ENCODE assay signal across 1 cellular context in the genomic region with DNA sequence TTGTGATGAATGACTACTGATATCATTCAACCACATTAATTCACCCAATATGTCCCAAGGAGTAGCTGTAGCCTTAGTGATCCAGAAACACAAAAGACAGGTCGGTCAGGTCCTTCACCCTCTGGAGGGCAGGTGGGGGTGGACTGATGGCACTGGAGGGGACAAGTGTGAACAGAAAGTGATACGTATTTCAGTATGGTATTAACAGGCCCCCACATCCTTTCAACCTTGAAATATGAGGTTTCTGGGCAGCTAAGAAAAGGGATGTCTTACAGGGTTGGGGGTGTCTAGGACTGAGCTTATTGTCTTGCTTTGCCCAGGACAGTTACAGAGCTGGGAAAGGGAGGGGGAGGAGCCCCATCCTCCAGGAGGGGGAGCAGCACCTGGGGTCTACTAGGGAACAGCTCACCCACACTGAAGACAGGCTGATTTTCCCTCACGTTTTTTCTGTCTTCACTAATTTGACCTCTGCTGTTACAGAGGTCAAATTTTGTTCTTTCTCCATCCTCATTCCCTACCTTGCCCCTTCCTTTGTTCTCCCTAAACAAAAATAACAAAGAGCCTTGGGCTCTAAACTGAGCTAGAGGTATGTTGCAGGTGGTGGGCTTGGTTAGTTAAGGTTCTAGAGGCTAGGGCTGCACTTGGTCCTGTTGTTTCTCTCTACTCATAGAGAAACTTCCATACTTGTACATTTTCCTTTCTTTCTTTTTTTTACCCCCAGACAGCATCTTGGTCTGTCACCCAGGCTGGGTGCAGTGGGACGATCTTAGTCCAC.
TF ChIP-seq lines count a peak whose summit lies in the region.

No MANE protein-coding gene starts in this region.

TF ChIP-seq in HCT116, 20 proteins besides CTCF, POLR2A, EP300 and RAD21 (continued from another document):
- TF ChIP-seq, protein P1, sequence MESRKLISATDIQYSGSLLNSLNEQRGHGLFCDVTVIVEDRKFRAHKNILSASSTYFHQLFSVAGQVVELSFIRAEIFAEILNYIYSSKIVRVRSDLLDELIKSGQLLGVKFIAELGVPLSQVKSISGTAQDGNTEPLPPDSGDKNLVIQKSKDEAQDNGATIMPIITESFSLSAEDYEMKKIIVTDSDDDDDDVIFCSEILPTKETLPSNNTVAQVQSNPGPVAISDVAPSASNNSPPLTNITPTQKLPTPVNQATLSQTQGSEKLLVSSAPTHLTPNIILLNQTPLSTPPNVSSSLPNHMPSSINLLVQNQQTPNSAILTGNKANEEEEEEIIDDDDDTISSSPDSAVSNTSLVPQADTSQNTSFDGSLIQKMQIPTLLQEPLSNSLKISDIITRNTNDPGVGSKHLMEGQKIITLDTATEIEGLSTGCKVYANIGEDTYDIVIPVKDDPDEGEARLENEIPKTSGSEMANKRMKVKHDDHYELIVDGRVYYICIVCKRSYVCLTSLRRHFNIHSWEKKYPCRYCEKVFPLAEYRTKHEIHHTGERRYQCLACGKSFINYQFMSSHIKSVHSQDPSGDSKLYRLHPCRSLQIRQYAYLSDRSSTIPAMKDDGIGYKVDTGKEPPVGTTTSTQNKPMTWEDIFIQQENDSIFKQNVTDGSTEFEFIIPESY (IDR thresholded peaks at IDR 0.05; ENCODE audit: extremely low read depth, insufficient replicate concordance, low read length) = no peak
- no peak for TF ChIP-seq EZH2 (IDR thresholded peaks at IDR 0.05)
- TF ChIP-seq ELF1 (IDR thresholded peaks at IDR 0.05; ENCODE audit: borderline replicate concordance, low read depth) = no peak
- TF ChIP-seq ZNF274 (IDR thresholded peaks at IDR 0.05; ENCODE audit: low read depth, low read length) = no peak
- TF ChIP-seq SP1 (IDR thresholded peaks at IDR 0.05; ENCODE audit: low read depth) = no peak
- no peak for TF ChIP-seq YY1 (IDR thresholded peaks at IDR 0.05; ENCODE audit: extremely low read depth, insufficient replicate concordance, low read depth, low read length)
- TF ChIP-seq, protein P2, sequence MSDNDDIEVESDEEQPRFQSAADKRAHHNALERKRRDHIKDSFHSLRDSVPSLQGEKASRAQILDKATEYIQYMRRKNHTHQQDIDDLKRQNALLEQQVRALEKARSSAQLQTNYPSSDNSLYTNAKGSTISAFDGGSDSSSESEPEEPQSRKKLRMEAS (IDR thresholded peaks at IDR 0.05) = no peak
- TF ChIP-seq ZFX (IDR thresholded peaks at IDR 0.05) = no peak
